In genomic region chr6:109465772-109466171, GRCh38 we compare ENCODE assay signal across 9 cellular contexts. TPM values are rescaled to one million over a fixed set of nuclear protein-coding genes. Genes with fewer than 3 reads are reported as not detected.
DNase-seq lines count a peak whose midpoint lies in the region; ATAC-seq lines count a peak whose summit lies in the region.
"Had no signal": no experiment of that assay in that cellular context is flagged by ENCODE, and none has a peak within 500 bp of the region (broad histone marks: within the 10 kb centered on the region; RNA-seq: fewer than 3 reads in every experiment).

No MANE protein-coding gene starts in this region.

- H3K27ac Mint-ChIP-seq in CD4-positive, alpha-beta memory T cell = peak overlapping the region in 4 of 7 donors; percentile 9 to 77 (median 58)
- H3K27ac Mint-ChIP-seq in immature natural killer cell = no peak overlapping the region

- no peak overlapping the region for H3K4me3 ChIP-seq in CD4-positive, alpha-beta memory T cell (ENCODE audit: low read length in 2 of 2)

- H3K36me3 ChIP-seq in CD4-positive, alpha-beta memory T cell (ENCODE audit: insufficient read depth, low read length) = peaks cover 50% of the 10 kb centered on the region

- POLR2A ChIA-PET in CD4-positive, alpha-beta memory T cell (lab: Charles Lee; ENCODE audit: partially characterized antibody) = interaction anchor here (1.1 to 2.0 kb wide), 4 partner anchors 9 to 83 kb away, joined by 3 to 7 read pairs (median 4); partner anchors contain the start of genes CD164, SMPD2 and ZBTB24

- H3K27me3 Mint-ChIP-seq in CD4-positive, alpha-beta memory T cell = no peaks in the 10 kb centered on the region
- H3K27me3 Mint-ChIP-seq in immature natural killer cell (ENCODE audit: low read depth in 3 of 3) = peaks cover 0 to 3% (median 0%) of the 10 kb centered on the region in 3 donors

- peaks cover 0 to 3% (median 0%) of the 10 kb centered on the region in 8 donors for H3K9me3 Mint-ChIP-seq in CD4-positive, alpha-beta memory T cell
- H3K9me3 Mint-ChIP-seq in immature natural killer cell = no peaks in the 10 kb centered on the region

- no peak overlapping the region for H3K27ac ChIP-seq in CD4-positive, alpha-beta memory T cell (ENCODE audit: low read depth, low read length)
- peak overlapping the region; percentile 84 for H3K27ac ChIP-seq in caudate nucleus (ENCODE audit: low read depth, low read length)

- no peak overlapping the region for H3K4me3 Mint-ChIP-seq in CD4-positive, alpha-beta memory T cell
- no peak overlapping the region for H3K4me3 Mint-ChIP-seq in immature natural killer cell

- H3K4me1 ChIP-seq in CD4-positive, alpha-beta memory T cell (ENCODE audit: insufficient read depth, low read length) = peaks cover 19% of the 10 kb centered on the region

- ATAC-seq in HG02840 (IDR thresholded peaks at IDR 0.05; ENCODE audit: low FRiP score, unreplicated experiment) = no peak

- DNase-seq in CD4-positive, alpha-beta memory T cell = no peak
- DNase-seq in NCI-H146 treated with DMSO at 0.1 percent for 48 hours (lab: John Stamatoyannopoulos, UW; ENCODE audit: unreplicated experiment) = peak; percentile 20
- DNase-seq in caudate nucleus (lab: John Stamatoyannopoulos, UW) = peak in 36 of 61 donors; percentile 20 to 85 (median 42)
- peak; percentile 73 for DNase-seq in midbrain (lab: John Stamatoyannopoulos, UW)
- no peak for DNase-seq in T1000 (lab: John Stamatoyannopoulos, UW)
- no peak for DNase-seq in SW 1271 (lab: John Stamatoyannopoulos, UW)
- DNase-seq in immature natural killer cell = no peak
- DNase-seq: COR-L47 had no signal

- H3K27me3 ChIP-seq in CD4-positive, alpha-beta memory T cell (ENCODE audit: insufficient read depth, low read length) = no peaks in the 10 kb centered on the region

- CTCF ChIA-PET in CD4-positive, alpha-beta memory T cell (lab: Charles Lee; ENCODE audit: partially characterized antibody) = interaction anchor here (0.6 to 4.6 kb wide), 3 partner anchors 9 to 1127 kb away, joined by 3 to 29 read pairs (median 3); partner anchors contain the start of gene ZBTB24

- H3K9me3 ChIP-seq in CD4-positive, alpha-beta memory T cell (ENCODE audit: control insufficient read depth in 1 of 2, low read length in 2 of 2) = no peaks in the 10 kb centered on the region

- peaks cover 35 to 60% (median 41%) of the 10 kb centered on the region in 4 donors for H3K4me1 Mint-ChIP-seq in CD4-positive, alpha-beta memory T cell
- peaks cover 6 to 10% of the 10 kb centered on the region in 2 donors for H3K4me1 Mint-ChIP-seq in immature natural killer cell

- intact Hi-C loops in CD4-positive, alpha-beta memory T cell (cut with micrococcal nuclease) = no loop called here

- peaks cover 62 to 81% of the 10 kb centered on the region in 2 donors for H3K36me3 Mint-ChIP-seq in CD4-positive, alpha-beta memory T cell
- peaks cover 29 to 73% (median 48%) of the 10 kb centered on the region in 3 donors for H3K36me3 Mint-ChIP-seq in immature natural killer cell

RNA-seq across cellular contexts. Expression of gene MICAL1, which starts 10.2 kb away (rescaled TPM):
- 10 to 100 TPM; 76.5 to 79.3 TPM for total RNA-seq in CD4-positive, alpha-beta memory T cell
- 10 to 100 TPM in 1 of 2 donors, 1 to 10 TPM in 1; 9.0 to 23.5 TPM for polyA plus RNA-seq in CD4-positive, alpha-beta memory T cell
- 10 to 100 TPM in 1 of 3 donors, 1 to 10 TPM in 2; 7.5 to 13.4 (median 9.5) TPM for polyA plus RNA-seq in immature natural killer cell

RNA-seq across cellular contexts. Expression of gene ZBTB24, which starts 17.2 kb away (rescaled TPM):
- 10 to 100 TPM; 27.2 to 28.4 TPM for total RNA-seq in CD4-positive, alpha-beta memory T cell
- 10 to 100 TPM in 1 of 2 donors, 1 to 10 TPM in 1; 8.5 to 11.5 TPM for polyA plus RNA-seq in CD4-positive, alpha-beta memory T cell
- 1 to 10 TPM; 3.1 to 6.6 (median 4.1) TPM for polyA plus RNA-seq in immature natural killer cell

RNA-seq across cellular contexts. Expression of gene SMPD2, which starts 25.2 kb away (rescaled TPM):
- 10 to 100 TPM; 21.7 to 23.6 TPM for total RNA-seq in CD4-positive, alpha-beta memory T cell
- polyA plus RNA-seq in CD4-positive, alpha-beta memory T cell = 10 to 100 TPM in 1 of 2 donors, 1 to 10 TPM in 1; 8.2 to 15.8 TPM
- 10 to 100 TPM; 10.2 to 19.0 (median 13.2) TPM for polyA plus RNA-seq in immature natural killer cell

RNA-seq across cellular contexts. Expression of gene PPIL6, which starts 25.3 kb away (rescaled TPM):
- total RNA-seq in CD4-positive, alpha-beta memory T cell = under 1 TPM; 0.39 to 0.52 TPM
- under 1 TPM; 0.33 to 0.35 TPM for polyA plus RNA-seq in CD4-positive, alpha-beta memory T cell
- polyA plus RNA-seq in immature natural killer cell = 1 to 10 TPM in 1 of 3 donors, under 1 TPM in 2; 0.15 to 1.0 (median 0.44) TPM

Comparison
In these comparisons a context has a peak if more than half of its experiments do, and no peak if none do; other contexts are left out.
1. DNase-seq: peak in NCI-H146 treated with DMSO at 0.1 percent for 48 hours (single experiment), caudate nucleus (36 of 61) and midbrain (single experiment); none in CD4-positive, alpha-beta memory T cell (0 of 5), T1000 (single experiment), SW 1271 (0 of 2) and immature natural killer cell (0 of 3).
2. H3K27ac Mint-ChIP-seq: peak in CD4-positive, alpha-beta memory T cell (4 of 7); none in immature natural killer cell (0 of 6).